ENCODE assay signal across 8 cellular contexts in genomic region chr1:93078935-93079654, GRCh38. TPM values are rescaled to one million over a fixed set of nuclear protein-coding genes. Genes with fewer than 3 reads are reported as not detected.
DNase-seq lines count a peak whose midpoint lies in the region; ATAC-seq, FAIRE-seq and TF ChIP-seq lines count a peak whose summit lies in the region.

Gene MTF2, plus strand, starts transcription at chr1:93079283. Its CDS starts 244 bp downstream, at chr1:93079527.

- DNase-seq in AG08396 (ENCODE audit: low spot score) (peak; percentile 94), NCI-H226 (peak; percentile 96), bronchial epithelial cell (ENCODE audit: low read depth) (peak; percentile 83), iPS-NIHi11 (ENCODE audit: low spot score) (peak; percentile 95), small intestine (peak; percentile 95)

- no peaks in the 10 kb centered on the region for H3K36me3 ChIP-seq in bronchial epithelial cell (ENCODE audit: control insufficient read depth, insufficient read depth, low read length)
- H3K36me3 ChIP-seq in small intestine (ENCODE audit: control insufficient read depth in 2 of 2, insufficient read depth in 2 of 2, low read length in 2 of 2): no peaks in the 10 kb centered on the region

- FAIRE-seq in bronchial epithelial cell (lab: Jason Lieb, UNC) (no peak), small intestine (lab: Jason Lieb, UNC) (no peak)

- ATAC-seq in HG03175 (IDR thresholded peaks at IDR 0.05; ENCODE audit: unreplicated experiment): peak; percentile 84

- H3K27me3 ChIP-seq in bronchial epithelial cell (ENCODE audit: control insufficient read depth, insufficient read depth, low read length): no peaks in the 10 kb centered on the region
- no peaks in the 10 kb centered on the region for H3K27me3 ChIP-seq in small intestine (ENCODE audit: control insufficient read depth in 2 of 2, insufficient read depth in 2 of 2, low read length in 2 of 2)

- in situ Hi-C loops in GM18951 (cut with MboI; ENCODE audit: low sequenced_read_pairs, unreplicated experiment): no loop called here

- no peaks in the 10 kb centered on the region for H3K9me3 ChIP-seq in small intestine (ENCODE audit: control insufficient read depth, low read depth)

- H3K27ac ChIP-seq in small intestine (ENCODE audit: low read depth in 1 of 2, low read length in 1 of 2): peak within 1 kb of the TSS; percentile 76 to 92

- no peaks in the 10 kb centered on the region for H3K4me1 ChIP-seq in small intestine (ENCODE audit: control insufficient read depth in 2 of 2, insufficient read depth in 1 of 2, low read depth in 1 of 2, low read length in 1 of 2)

- no peak for TF ChIP-seq CTCF in WI38 (IDR thresholded peaks at IDR 0.05; ENCODE audit: low read depth, low read length)
- TF ChIP-seq CTCF in bronchial epithelial cell (IDR thresholded peaks at IDR 0.05; ENCODE audit: insufficient read depth, low read length, severe bottlenecking): no peak

- H3K4me3 ChIP-seq in WI38 (ENCODE audit: low read depth, low read length) (peak within 1 kb of the TSS; percentile 97), bronchial epithelial cell (ENCODE audit: low read depth, low read length) (peak within 1 kb of the TSS; percentile 65), small intestine (ENCODE audit: low read depth in 1 of 2, low read length in 2 of 2) (peak within 1 kb of the TSS; percentile 88 to 97)

- TF ChIP-seq POLR2A in GM18951 (IDR thresholded peaks at IDR 0.05; ENCODE audit: extremely low read depth, insufficient read depth, insufficient read length): peak; percentile 97

- 0 to 1% (median 1%) methylated on average over 51 of the region's 51 CpGs for WGBS in small intestine, 3 donors

RNA-seq across cellular contexts. Expression of gene MTF2, which starts in this region (rescaled TPM):
- total RNA-seq in bronchial epithelial cell: 20.3 and 21.0 TPM in 2 replicates
- 1 to 10 TPM; 6.5 to 9.8 (median 8.6) TPM for polyA plus RNA-seq in small intestine

Comparison
In these comparisons a context has a peak if more than half of its experiments do, and no peak if none do; other contexts are left out.
1. Peak in every context shown above with its lines: DNase-seq, ATAC-seq, H3K4me3 ChIP-seq and H3K27ac ChIP-seq.